ENCODE assay signal across 1 cellular context in the genomic region with DNA sequence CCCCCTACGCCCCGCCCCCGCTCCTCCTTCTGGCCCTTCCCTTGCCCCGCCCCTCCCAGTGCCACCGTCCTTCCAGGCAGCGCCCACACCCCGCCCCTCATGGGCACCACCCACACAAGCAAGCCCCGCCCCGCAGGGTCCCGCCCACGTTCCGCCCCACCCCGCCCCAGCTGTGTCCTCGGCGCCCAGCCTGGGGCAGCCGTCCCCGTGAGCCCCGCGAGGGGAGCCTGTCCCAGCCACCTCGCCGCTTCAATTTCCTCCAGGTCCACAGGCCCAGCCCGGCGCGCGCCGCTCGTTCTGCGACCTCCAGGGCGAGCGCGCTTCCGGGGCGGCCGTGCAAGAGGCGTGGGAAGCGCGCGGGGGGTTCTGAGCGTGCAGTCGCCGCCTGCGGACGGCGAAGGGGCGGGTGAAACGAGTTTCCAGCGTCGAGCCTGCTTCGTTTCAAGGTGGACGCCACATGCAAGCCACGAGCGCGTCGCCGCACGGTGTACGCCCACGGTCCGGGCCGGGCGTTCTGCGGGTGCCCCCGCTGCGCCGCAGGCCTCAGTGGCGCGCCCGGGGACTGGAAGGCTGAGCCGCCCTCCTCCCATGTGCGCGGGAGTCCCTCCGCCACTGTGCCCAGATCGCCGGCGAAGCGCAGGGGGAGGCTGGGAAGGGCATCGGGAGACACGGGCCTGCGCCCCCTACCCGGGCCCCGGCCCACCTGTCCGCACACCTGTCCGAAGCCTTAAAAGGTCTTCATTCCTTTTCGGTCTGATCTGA.
TF ChIP-seq lines count a peak whose summit lies in the region.

No MANE protein-coding gene starts in this region.

TF ChIP-seq in K562, 482 proteins besides CTCF, POLR2A, EP300 and RAD21 (continued from another document and continues in another):
- TF ChIP-seq, protein P1, sequence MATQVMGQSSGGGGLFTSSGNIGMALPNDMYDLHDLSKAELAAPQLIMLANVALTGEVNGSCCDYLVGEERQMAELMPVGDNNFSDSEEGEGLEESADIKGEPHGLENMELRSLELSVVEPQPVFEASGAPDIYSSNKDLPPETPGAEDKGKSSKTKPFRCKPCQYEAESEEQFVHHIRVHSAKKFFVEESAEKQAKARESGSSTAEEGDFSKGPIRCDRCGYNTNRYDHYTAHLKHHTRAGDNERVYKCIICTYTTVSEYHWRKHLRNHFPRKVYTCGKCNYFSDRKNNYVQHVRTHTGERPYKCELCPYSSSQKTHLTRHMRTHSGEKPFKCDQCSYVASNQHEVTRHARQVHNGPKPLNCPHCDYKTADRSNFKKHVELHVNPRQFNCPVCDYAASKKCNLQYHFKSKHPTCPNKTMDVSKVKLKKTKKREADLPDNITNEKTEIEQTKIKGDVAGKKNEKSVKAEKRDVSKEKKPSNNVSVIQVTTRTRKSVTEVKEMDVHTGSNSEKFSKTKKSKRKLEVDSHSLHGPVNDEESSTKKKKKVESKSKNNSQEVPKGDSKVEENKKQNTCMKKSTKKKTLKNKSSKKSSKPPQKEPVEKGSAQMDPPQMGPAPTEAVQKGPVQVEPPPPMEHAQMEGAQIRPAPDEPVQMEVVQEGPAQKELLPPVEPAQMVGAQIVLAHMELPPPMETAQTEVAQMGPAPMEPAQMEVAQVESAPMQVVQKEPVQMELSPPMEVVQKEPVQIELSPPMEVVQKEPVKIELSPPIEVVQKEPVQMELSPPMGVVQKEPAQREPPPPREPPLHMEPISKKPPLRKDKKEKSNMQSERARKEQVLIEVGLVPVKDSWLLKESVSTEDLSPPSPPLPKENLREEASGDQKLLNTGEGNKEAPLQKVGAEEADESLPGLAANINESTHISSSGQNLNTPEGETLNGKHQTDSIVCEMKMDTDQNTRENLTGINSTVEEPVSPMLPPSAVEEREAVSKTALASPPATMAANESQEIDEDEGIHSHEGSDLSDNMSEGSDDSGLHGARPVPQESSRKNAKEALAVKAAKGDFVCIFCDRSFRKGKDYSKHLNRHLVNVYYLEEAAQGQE (CRISPR knock-in tag; IDR thresholded peaks at IDR 0.05; ENCODE audit: low read depth), result peak; percentile 66; the same call in 1 of the 2 replicates
- TF ChIP-seq ELF4 (CRISPR knock-in tag; IDR thresholded peaks at IDR 0.05), result peak; percentile 66; the same call in 1 of the 2 replicates
- peak; percentile 77; the same call in 1 of the 2 replicates for TF ChIP-seq GABPB1 (CRISPR knock-in tag; IDR thresholded peaks at IDR 0.05)
- TF ChIP-seq HNRNPL (IDR thresholded peaks at IDR 0.05; ENCODE audit: low read depth, low read length), result peak; percentile 81; the same call in 1 of the 2 replicates
- TF ChIP-seq ZNF263 (CRISPR knock-in tag; IDR thresholded peaks at IDR 0.05; ENCODE audit: borderline replicate concordance), result peak; percentile 41; the same call in 1 of the 2 replicates
- TF ChIP-seq NBN (IDR thresholded peaks at IDR 0.05; ENCODE audit: low read depth), result peak; percentile 21; the same call in 1 of the 2 replicates
- peak; percentile 89 for TF ChIP-seq FIP1L1 (IDR thresholded peaks at IDR 0.05; ENCODE audit: low read depth, low read length, poor library complexity, severe bottlenecking)
- no peak; the same call in 1 of the 2 replicates for TF ChIP-seq ZBTB40 (IDR thresholded peaks at IDR 0.05)
- 0 out of 2 replicates have a peak, but pooled peaks have one; percentile 49 for TF ChIP-seq ZBTB40 (CRISPR knock-in tag; IDR thresholded peaks at IDR 0.05)
- TF ChIP-seq, protein P2, sequence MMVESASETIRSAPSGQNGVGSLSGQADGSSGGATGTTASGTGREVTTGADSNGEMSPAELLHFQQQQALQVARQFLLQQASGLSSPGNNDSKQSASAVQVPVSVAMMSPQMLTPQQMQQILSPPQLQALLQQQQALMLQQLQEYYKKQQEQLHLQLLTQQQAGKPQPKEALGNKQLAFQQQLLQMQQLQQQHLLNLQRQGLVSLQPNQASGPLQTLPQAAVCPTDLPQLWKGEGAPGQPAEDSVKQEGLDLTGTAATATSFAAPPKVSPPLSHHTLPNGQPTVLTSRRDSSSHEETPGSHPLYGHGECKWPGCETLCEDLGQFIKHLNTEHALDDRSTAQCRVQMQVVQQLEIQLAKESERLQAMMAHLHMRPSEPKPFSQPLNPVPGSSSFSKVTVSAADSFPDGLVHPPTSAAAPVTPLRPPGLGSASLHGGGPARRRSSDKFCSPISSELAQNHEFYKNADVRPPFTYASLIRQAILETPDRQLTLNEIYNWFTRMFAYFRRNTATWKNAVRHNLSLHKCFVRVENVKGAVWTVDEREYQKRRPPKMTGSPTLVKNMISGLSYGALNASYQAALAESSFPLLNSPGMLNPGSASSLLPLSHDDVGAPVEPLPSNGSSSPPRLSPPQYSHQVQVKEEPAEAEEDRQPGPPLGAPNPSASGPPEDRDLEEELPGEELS (CRISPR knock-in tag; IDR thresholded peaks at IDR 0.05; ENCODE audit: borderline replicate concordance), result peak; percentile 95; the same call in 1 of the 2 replicates
- 0 out of 2 replicates have a peak, but pooled peaks have one; percentile 36 for TF ChIP-seq ZNF445 (CRISPR knock-in tag; IDR thresholded peaks at IDR 0.05; ENCODE audit: low read depth)
- TF ChIP-seq RUNX1 (IDR thresholded peaks at IDR 0.05; ENCODE audit: low read depth), result peak; percentile 43; the same call in 1 of the 2 replicates
- TF ChIP-seq FOXA3 (CRISPR knock-in tag; conservative IDR thresholded peaks at IDR 0.05 in 1 of 2, IDR thresholded peaks at IDR 0.05 in 1 of 2), result peak in 1 of 2 experiments; percentile 65; a peak in 1 of 4 replicates
- TF ChIP-seq, protein P3, sequence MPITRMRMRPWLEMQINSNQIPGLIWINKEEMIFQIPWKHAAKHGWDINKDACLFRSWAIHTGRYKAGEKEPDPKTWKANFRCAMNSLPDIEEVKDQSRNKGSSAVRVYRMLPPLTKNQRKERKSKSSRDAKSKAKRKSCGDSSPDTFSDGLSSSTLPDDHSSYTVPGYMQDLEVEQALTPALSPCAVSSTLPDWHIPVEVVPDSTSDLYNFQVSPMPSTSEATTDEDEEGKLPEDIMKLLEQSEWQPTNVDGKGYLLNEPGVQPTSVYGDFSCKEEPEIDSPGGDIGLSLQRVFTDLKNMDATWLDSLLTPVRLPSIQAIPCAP (CRISPR knock-in tag; IDR thresholded peaks at IDR 0.05; ENCODE audit: borderline replicate concordance), result 0 out of 2 replicates have a peak, but pooled peaks have one; percentile 31
- TF ChIP-seq, protein P4, sequence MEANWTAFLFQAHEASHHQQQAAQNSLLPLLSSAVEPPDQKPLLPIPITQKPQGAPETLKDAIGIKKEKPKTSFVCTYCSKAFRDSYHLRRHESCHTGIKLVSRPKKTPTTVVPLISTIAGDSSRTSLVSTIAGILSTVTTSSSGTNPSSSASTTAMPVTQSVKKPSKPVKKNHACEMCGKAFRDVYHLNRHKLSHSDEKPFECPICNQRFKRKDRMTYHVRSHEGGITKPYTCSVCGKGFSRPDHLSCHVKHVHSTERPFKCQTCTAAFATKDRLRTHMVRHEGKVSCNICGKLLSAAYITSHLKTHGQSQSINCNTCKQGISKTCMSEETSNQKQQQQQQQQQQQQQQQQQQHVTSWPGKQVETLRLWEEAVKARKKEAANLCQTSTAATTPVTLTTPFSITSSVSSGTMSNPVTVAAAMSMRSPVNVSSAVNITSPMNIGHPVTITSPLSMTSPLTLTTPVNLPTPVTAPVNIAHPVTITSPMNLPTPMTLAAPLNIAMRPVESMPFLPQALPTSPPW (CRISPR knock-in tag; IDR thresholded peaks at IDR 0.05), result no peak; the same call in 1 of the 2 replicates
- TF ChIP-seq ZNF133 (CRISPR knock-in tag; IDR thresholded peaks at IDR 0.05), result no peak
- peak; percentile 18; the same call in 1 of the 2 replicates for TF ChIP-seq TCF3 (CRISPR knock-in tag; IDR thresholded peaks at IDR 0.05)
- 0 out of 2 replicates have a peak, but pooled peaks have one; percentile 46 for TF ChIP-seq NFXL1 (CRISPR knock-in tag; IDR thresholded peaks at IDR 0.05)
- TF ChIP-seq TFAM (CRISPR knock-in tag; conservative IDR thresholded peaks at IDR 0.05), result no peak
- TF ChIP-seq IFI16 (CRISPR knock-in tag; IDR thresholded peaks at IDR 0.05), result no peak; the same call in 1 of the 2 replicates
